ENCODE assay signal across 8 cellular contexts in genomic region chr5:52799983-52800393, GRCh38.
DNase-seq lines count a peak whose midpoint lies in the region; ATAC-seq and TF ChIP-seq lines count a peak whose summit lies in the region.

No MANE protein-coding gene starts in this region.

- peak overlapping the region; percentile 85 to 98 (median 93) for H3K4me2 ChIP-seq in BLaER1 treated with 17β-estradiol and CSF1 and Interleukin-3, amounts not matched to agents 10 nM and 100 nM

- DNase-seq in NCI-H524 (lab: John Stamatoyannopoulos, UW) (peak; percentile 87 to 90), choroid plexus epithelial cell (ENCODE audit: low read depth) (peak; percentile 97)
- DNase-seq in activated CD4-positive, alpha-beta T cell treated with anti-CD3 and anti-CD28 coated beads for 4 hours = peak; percentile 94 to 95
- DNase-seq in stimulated activated CD4-positive, alpha-beta T cell treated with anti-CD3 and anti-CD28 coated beads, Interleukin-1b, Interleukin-23, amount 100 ng/mL, for 24 hours (ENCODE audit: low read depth in 4 of 4, low spot score in 1 of 4) = peak; percentile 89 to 93 (median 91)

- no peak for TF ChIP-seq CTCF in choroid plexus epithelial cell (conservative IDR thresholded peaks at IDR 0.05; ENCODE audit: low read depth, low read length)

- H3K4me3 ChIP-seq in BLaER1 treated with 17β-estradiol and CSF1 and Interleukin-3, amounts not matched to agents 10 nM and 100 nM = peak overlapping the region; percentile 64 to 82 (median 77)
- H3K4me3 ChIP-seq in choroid plexus epithelial cell (ENCODE audit: low read depth, low read length) = peak overlapping the region; percentile 75

- no peaks in the 10 kb centered on the region for H3K9me3 ChIP-seq in BLaER1 treated with 17β-estradiol and CSF1 and Interleukin-3, amounts not matched to agents 10 nM and 100 nM (replicated peaks in 1 of 11)

- peaks cover 38 to 61% (median 47%) of the 10 kb centered on the region in 10 experiments for H3K4me1 ChIP-seq in BLaER1 treated with 17β-estradiol and CSF1 and Interleukin-3, amounts not matched to agents 10 nM and 100 nM

- peak overlapping the region; percentile 72 to 95 (median 89) for H3K27ac ChIP-seq in BLaER1 treated with 17β-estradiol and CSF1 and Interleukin-3, amounts not matched to agents 10 nM and 100 nM
- peak overlapping the region; percentile 90 for H3K27ac ChIP-seq in layer of hippocampus (ENCODE audit: low read depth, low read length)

- peaks cover 0 to 34% (median 6%) of the 10 kb centered on the region in 11 experiments; a peak in 9 of 22 replicates for H4K20me1 ChIP-seq in BLaER1 treated with 17β-estradiol and CSF1 and Interleukin-3, amounts not matched to agents 10 nM and 100 nM

- peak overlapping the region; percentile 78 to 89 (median 85) for H3K9ac ChIP-seq in BLaER1 treated with 17β-estradiol and CSF1 and Interleukin-3, amounts not matched to agents 10 nM and 100 nM

- ATAC-seq in GM19328 (IDR thresholded peaks at IDR 0.05; ENCODE audit: unreplicated experiment) (peak; percentile 83), HG03460 (IDR thresholded peaks at IDR 0.05; ENCODE audit: unreplicated experiment) (peak; percentile 76)

- peaks cover 0 to 38% (median 9%) of the 10 kb centered on the region in 11 experiments; a peak in 12 of 22 replicates for H3K36me3 ChIP-seq in BLaER1 treated with 17β-estradiol and CSF1 and Interleukin-3, amounts not matched to agents 10 nM and 100 nM

- H3K27me3 ChIP-seq in BLaER1 treated with 17β-estradiol and CSF1 and Interleukin-3, amounts not matched to agents 10 nM and 100 nM = no peaks in the 10 kb centered on the region
- H3K27me3 ChIP-seq in layer of hippocampus (ENCODE audit: control insufficient read depth, insufficient read depth, low read length) = no peaks in the 10 kb centered on the region

Comparison
In these comparisons a context has a peak if more than half of its experiments do, and no peak if none do; other contexts are left out.
1. Peak in every context shown above with its lines: DNase-seq, ATAC-seq, H3K4me3 ChIP-seq and H3K27ac ChIP-seq.